ENCODE assay signal across 1 cellular context in the genomic region with DNA sequence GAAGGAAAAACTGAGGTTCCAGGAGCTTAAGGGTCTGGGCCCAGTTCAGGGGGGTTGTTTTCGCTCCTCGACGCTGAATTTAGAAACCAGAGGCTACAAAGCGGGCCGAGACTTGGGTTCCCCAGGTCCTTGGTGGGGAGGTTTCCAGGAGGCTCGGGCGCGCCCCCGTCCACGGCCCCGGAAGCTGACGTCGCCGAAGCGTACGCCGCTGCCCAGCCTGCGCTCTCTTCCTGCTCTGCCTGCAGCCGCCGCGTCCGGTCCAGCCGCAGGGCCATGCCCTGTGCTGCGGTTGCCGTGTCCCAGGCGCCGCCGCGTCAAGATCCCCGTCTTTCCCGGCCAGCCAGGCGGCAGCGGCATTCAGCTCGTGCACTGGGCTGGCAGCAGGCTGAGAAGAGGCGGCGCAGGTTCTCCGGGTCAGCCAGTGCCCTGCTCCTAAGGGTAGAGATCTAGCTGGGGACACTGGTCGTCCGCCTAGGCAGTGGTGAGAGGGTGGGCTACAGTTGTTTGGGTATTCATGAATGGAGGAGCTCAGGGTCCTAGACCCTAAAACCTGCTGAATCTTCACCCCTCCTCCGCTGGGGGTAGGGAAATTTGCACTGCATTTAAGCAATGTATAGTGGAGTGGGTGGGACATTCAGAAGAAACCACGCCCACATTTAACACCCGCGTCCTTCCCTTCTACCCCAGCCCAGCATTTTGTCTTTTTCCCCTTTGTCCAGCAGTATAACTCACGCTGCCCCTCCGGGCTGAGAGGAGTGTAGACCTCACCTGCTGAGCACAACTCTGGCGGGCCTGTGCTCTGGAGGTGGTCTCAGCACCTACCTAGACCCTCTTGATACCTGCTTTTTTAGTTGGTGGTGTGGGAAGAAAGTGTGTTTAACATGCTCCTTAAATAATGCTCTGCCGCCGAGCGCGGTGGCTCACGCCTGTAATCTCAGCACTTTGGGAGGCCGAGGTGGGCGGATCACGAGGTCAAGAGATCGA.
TF ChIP-seq lines count a peak whose summit lies in the region.

No MANE protein-coding gene starts in this region.

TF ChIP-seq in H1, 55 proteins besides CTCF, POLR2A, EP300 and RAD21:
- TF ChIP-seq MAX (IDR thresholded peaks at IDR 0.05) (peak; percentile 94), TBP (IDR thresholded peaks at IDR 0.05; ENCODE audit: low read depth, low read length) (peak; percentile 17; the same call in 1 of the 2 replicates), HDAC2 (IDR thresholded peaks at IDR 0.05; ENCODE audit: borderline replicate concordance in 1 of 2, low read depth in 2 of 2, low read length in 2 of 2) (0 out of 4 replicates have a peak, but pooled peaks of 1 of the 2 experiments have one; percentile 29), JUND (IDR thresholded peaks at IDR 0.05; ENCODE audit: low read length) (no peak), RBBP5 (IDR thresholded peaks at IDR 0.05; ENCODE audit: borderline replicate concordance, low read depth, low read length) (peak; percentile 73; the same call in 1 of the 2 replicates), CHD2 (IDR thresholded peaks at IDR 0.05; ENCODE audit: low read length) (no peak), PHF8 (conservative IDR thresholded peaks at IDR 0.05; ENCODE audit: low read depth, low read length) (peak; percentile 39; the same call in 1 of the 2 replicates), KDM1A (IDR thresholded peaks at IDR 0.05; ENCODE audit: borderline replicate concordance, low read length) (peak; percentile 91), KDM4A (IDR thresholded peaks at IDR 0.05; ENCODE audit: low read depth, low read length, severe bottlenecking) (peak; percentile 73), E2F6 (IDR thresholded peaks at IDR 0.05) (peak; percentile 75; the same call in 1 of the 2 replicates), TEAD4 (IDR thresholded peaks at IDR 0.05; ENCODE audit: low read depth, low read length) (no peak), TAF7 (optimal IDR thresholded peaks at IDR 0.05; ENCODE audit: borderline replicate concordance, low read depth, low read length) (peak; percentile 49), CREB1 (IDR thresholded peaks at IDR 0.05) (peak; percentile 64; the same call in 1 of the 2 replicates), POLR2AphosphoS5 (IDR thresholded peaks at IDR 0.05; ENCODE audit: low read depth, low read length) (peak; percentile 57; the same call in 1 of the 2 replicates), YY1 (IDR thresholded peaks at IDR 0.05; ENCODE audit: low read depth, low read length) (no peak)
